12 cellular contexts compared by ENCODE assay signal in the genomic region with DNA sequence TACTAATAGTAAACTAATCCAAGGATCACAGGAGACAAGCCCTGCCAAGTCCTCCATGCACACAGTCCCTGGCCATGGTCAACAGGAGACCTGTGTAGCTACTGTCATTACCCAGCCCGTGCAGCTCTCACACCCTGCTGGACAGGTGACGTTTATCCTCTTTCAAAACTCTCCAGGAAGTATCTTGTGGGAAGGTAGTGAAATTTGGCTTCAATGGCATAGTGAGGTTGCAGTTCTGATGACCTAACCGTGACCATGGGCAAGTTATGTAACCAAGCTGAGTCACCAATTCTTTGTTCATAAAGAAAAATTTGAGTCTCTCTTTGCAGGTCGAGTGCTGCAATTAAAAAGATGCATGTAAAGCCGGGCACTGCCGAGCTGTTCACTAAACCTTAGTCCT. TPM values are rescaled to one million over a fixed set of nuclear protein-coding genes. Genes with fewer than 3 reads are reported as not detected.
DNase-seq lines count a peak whose midpoint lies in the region; ATAC-seq and TF ChIP-seq lines count a peak whose summit lies in the region.
"Had no signal": no experiment of that assay in that cellular context is flagged by ENCODE, and none has a peak within 500 bp of the region (broad histone marks: within the 10 kb centered on the region; RNA-seq: fewer than 3 reads in every experiment).

No MANE protein-coding gene starts in this region.

- H3K36me3 ChIP-seq in rectal smooth muscle tissue (ENCODE audit: control insufficient read depth, insufficient read depth, low read length): no peaks in the 10 kb centered on the region

- no peaks in the 10 kb centered on the region for H3K4me1 ChIP-seq in rectal smooth muscle tissue (ENCODE audit: control insufficient read depth, insufficient read depth, low read length)

- no peaks in the 10 kb centered on the region for H3K36me3 Mint-ChIP-seq in chondrocyte (ENCODE audit: low read depth)

- H3K4me3 ChIP-seq in fibroblast of villous mesenchyme (ENCODE audit: low read depth, low read length) (no peak overlapping the region), rectal smooth muscle tissue (ENCODE audit: low read length) (no peak overlapping the region)

- H3K4me1 Mint-ChIP-seq in chondrocyte (ENCODE audit: low read depth): peaks cover 32% of the 10 kb centered on the region

- no peaks in the 10 kb centered on the region for H3K9me3 Mint-ChIP-seq in chondrocyte (ENCODE audit: low read depth)
- H3K9me3 Mint-ChIP-seq: stimulated activated naive CD8-positive, alpha-beta T cell treated with anti-CD3 and anti-CD28 coated beads, Interleukin-15, Interleukin-2, amounts not matched to agents 100 ng/mL and 50 ng/mL, for 24 hours had no signal

- ATAC-seq in GM18861 (IDR thresholded peaks at IDR 0.05; ENCODE audit: unreplicated experiment): no peak
- ATAC-seq: activated CD4-positive, CD25-positive, alpha-beta regulatory T cell treated with anti-CD3 and anti-CD28 coated beads, Interleukin-2, amount 50 U/mL, for 24 hours had no signal

- H3K9ac ChIP-seq in rectal smooth muscle tissue (ENCODE audit: low read length): no peak overlapping the region

- no peak for TF ChIP-seq CTCF in fibroblast of villous mesenchyme (IDR thresholded peaks at IDR 0.05; ENCODE audit: insufficient read depth, low read depth, low read length)
- no peak for TF ChIP-seq CTCF in chondrocyte (IDR thresholded peaks at IDR 0.05)

- H3K4me3 Mint-ChIP-seq in chondrocyte (ENCODE audit: unreplicated experiment): no peak overlapping the region
- H3K4me3 Mint-ChIP-seq: stimulated activated naive CD8-positive, alpha-beta T cell treated with anti-CD3 and anti-CD28 coated beads, Interleukin-15, Interleukin-2, amounts not matched to agents 100 ng/mL and 50 ng/mL, for 24 hours had no signal

- no peaks in the 10 kb centered on the region for H3K27me3 ChIP-seq in rectal smooth muscle tissue (ENCODE audit: control insufficient read depth, insufficient read depth, low read length)

- no peak overlapping the region for H3K27ac Mint-ChIP-seq in chondrocyte (ENCODE audit: unreplicated experiment)
- H3K27ac Mint-ChIP-seq: stimulated activated naive CD8-positive, alpha-beta T cell treated with anti-CD3 and anti-CD28 coated beads, Interleukin-15, Interleukin-2, amounts not matched to agents 100 ng/mL and 50 ng/mL, for 24 hours had no signal

- no peaks in the 10 kb centered on the region for H3K27me3 Mint-ChIP-seq in chondrocyte (ENCODE audit: low read depth)

- peak overlapping the region; percentile 40 for H3K27ac ChIP-seq in rectal smooth muscle tissue (ENCODE audit: low read depth, low read length)

- DNase-seq in GM03348 (ENCODE audit: low spot score) (peak; percentile 69), fibroblast of villous mesenchyme (ENCODE audit: low read depth) (peak; percentile 31), putamen (ENCODE audit: low spot score) (no peak), chondrocyte (ENCODE audit: low spot score) (no peak)
- no peak for DNase-seq in activated CD8-positive, alpha-beta memory T cell treated with anti-CD3 and anti-CD28 coated beads, Interleukin-2, amount 50 U/mL, for 48 hours
- DNase-seq: MM.1S had no signal

TF ChIP-seq in PFSK-1, 5 proteins besides CTCF, POLR2A, EP300 and RAD21:
- TF ChIP-seq POLR2AphosphoS5 (IDR thresholded peaks at IDR 0.05; ENCODE audit: low read depth, low read length): no peak
- 0 out of 2 replicates have a peak, but pooled peaks have one; percentile 24 for TF ChIP-seq TAF1 (IDR thresholded peaks at IDR 0.05; ENCODE audit: borderline replicate concordance, insufficient read depth, low read length)

RNA-seq across cellular contexts. Expression of a gene that starts 11.3 kb away (rescaled TPM):
- 3.1 TPM for polyA plus RNA-seq in PFSK-1 (2012; ENCODE audit: insufficient read length, low read depth)
- total RNA-seq in fibroblast of villous mesenchyme: 0.43 and 0.97 TPM in 2 replicates
- total RNA-seq in chondrocyte: 0.72 to 0.95 TPM in 2 of 3 replicates, not detected in the other
- polyA plus RNA-seq: neural cell had no signal

Comparison
In these comparisons a context has a peak if more than half of its experiments do, and no peak if none do; other contexts are left out.
1. DNase-seq: peak in GM03348 (single experiment) and fibroblast of villous mesenchyme (single experiment); none in putamen (single experiment), chondrocyte (single experiment) and activated CD8-positive, alpha-beta memory T cell treated with anti-CD3 and anti-CD28 coated beads, Interleukin-2, amount 50 U/mL, for 48 hours (single experiment).